Comparison of ENCODE assay signal across 17 cellular contexts in the genomic region with DNA sequence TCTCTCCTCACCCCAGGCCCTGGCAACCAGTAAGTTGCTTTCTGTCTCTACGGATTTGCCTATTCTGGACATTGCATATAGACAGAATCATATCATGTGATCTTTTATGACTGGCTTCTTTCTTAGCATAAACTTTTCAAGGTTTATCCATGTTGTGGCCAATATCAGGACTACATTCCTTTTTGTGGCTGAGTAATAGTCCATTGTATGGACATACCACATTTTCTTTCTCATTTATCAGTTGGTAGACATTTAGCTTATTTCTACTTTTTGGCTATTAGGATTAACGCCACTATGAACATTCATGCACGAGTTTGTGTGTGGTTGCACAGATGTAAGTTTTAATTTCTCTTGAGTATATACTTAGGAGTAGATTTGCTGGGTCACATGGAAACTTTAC.
"Had no signal": no experiment of that assay in that cellular context is flagged by ENCODE, and none has a peak within 500 bp of the region (broad histone marks: within the 10 kb centered on the region; RNA-seq: fewer than 3 reads in every experiment).

No MANE protein-coding gene starts in this region.

- H3K9me3 ChIP-seq: colonic mucosa, esophagus squamous epithelium, neutrophil, right atrium auricular region had no signal

- H3K27ac ChIP-seq: colonic mucosa, esophagus squamous epithelium, neutrophil, right atrium auricular region had no signal

- ATAC-seq: left cardiac atrium; left ventricle myocardium superior; naive thymus-derived CD4-positive, alpha-beta T cell had no signal

- H3K4me1 ChIP-seq: colonic mucosa had no signal

- H3K4me3 Mint-ChIP-seq: immature natural killer cell; naive thymus-derived CD4-positive, alpha-beta T cell had no signal

- H3K4me3 ChIP-seq: colonic mucosa, esophagus squamous epithelium, lung, right atrium auricular region had no signal

- DNase-seq: colonic mucosa; dermis blood vessel endothelial cell; esophagus squamous epithelium; foreskin fibroblast; immature natural killer cell; kidney; left cardiac atrium; left ventricle myocardium superior; naive thymus-derived CD4-positive, alpha-beta T cell; posterior cingulate gyrus; small intestine; stimulated activated CD4-positive, alpha-beta T cell treated with anti-CD3 and anti-CD28 coated beads, Interleukin-12 subunit alpha, Interleukin-12 subunit beta, amount 100 ng/mL, for 4 hours; stimulated activated naive CD4-positive, alpha-beta T cell treated with Interleukin-2 at 50 U/mL for 16 hours; trophoblast cell had no signal

- H3K27me3 Mint-ChIP-seq: naive thymus-derived CD4-positive, alpha-beta T cell had no signal

- H3K9me3 Mint-ChIP-seq: immature natural killer cell had no signal

- FAIRE-seq: kidney, small intestine had no signal

- H3K27me3 ChIP-seq: colonic mucosa, esophagus squamous epithelium, neutrophil, right atrium auricular region had no signal
